Comparison of ENCODE assay signal across 13 cellular contexts in genomic region chr17:61395983-61396585, GRCh38. TPM values are rescaled to one million over a fixed set of nuclear protein-coding genes. Genes with fewer than 3 reads are reported as not detected.
DNase-seq lines count a peak whose midpoint lies in the region; ATAC-seq and TF ChIP-seq lines count a peak whose summit lies in the region.
"Had no signal": no experiment of that assay in that cellular context is flagged by ENCODE, and none has a peak within 500 bp of the region (broad histone marks: within the 10 kb centered on the region; RNA-seq: fewer than 3 reads in every experiment).

No MANE protein-coding gene starts in this region.

- TF ChIP-seq EP300 in stomach (IDR thresholded peaks at IDR 0.05) = no peak

- TF ChIP-seq CTCF in lung (IDR thresholded peaks at IDR 0.05; ENCODE audit: control extremely low read depth, extremely low read depth) (no peak), stomach (IDR thresholded peaks at IDR 0.05) (no peak), body of pancreas (IDR thresholded peaks at IDR 0.05) (no peak)

- H3K4me1 ChIP-seq in HUES64 (ENCODE audit: insufficient read depth, low read length) (peaks cover 5% of the 10 kb centered on the region; the same call in 1 of the 2 replicates), duodenal mucosa (ENCODE audit: control insufficient read depth in 1 of 2, insufficient read depth in 2 of 2, low read length in 2 of 2) (peaks cover 5 to 12% of the 10 kb centered on the region in 2 donors), lung (ENCODE audit: control insufficient read depth in 2 of 2, insufficient read depth in 2 of 2, low read length in 2 of 2) (peaks cover 0 to 8% of the 10 kb centered on the region in 2 donors), stomach (peaks cover 32 to 54% (median 49%) of the 10 kb centered on the region in 4 donors), body of pancreas (peaks cover 45% of the 10 kb centered on the region)
- peaks cover 13% of the 10 kb centered on the region for H3K4me1 ChIP-seq in CD8-positive, alpha-beta memory T cell (ENCODE audit: insufficient read depth, low read length)

- H3K27ac ChIP-seq in HUES64 (ENCODE audit: low read depth, low read length) (no peak overlapping the region), duodenal mucosa (ENCODE audit: low read depth, low read length) (peak overlapping the region; percentile 70), lung (ENCODE audit: low read depth in 1 of 2, low read length in 1 of 2) (peak overlapping the region; percentile 75 to 93), stomach (peak overlapping the region; percentile 78 to 93 (median 84)), body of pancreas (peak overlapping the region in 1 of 4 donors; percentile 55)
- H3K27ac ChIP-seq in CD8-positive, alpha-beta memory T cell (ENCODE audit: low read depth, low read length) = no peak overlapping the region
- H3K27ac ChIP-seq: HL-60 had no signal

- peak overlapping the region in 1 of 8 donors; percentile 31 for H3K27ac Mint-ChIP-seq in CD8-positive, alpha-beta memory T cell
- H3K27ac Mint-ChIP-seq in activated T-cell treated with anti-CD3 and anti-CD28 coated beads, Interleukin-2, amount 50 U/mL, for 72 hours = no peak overlapping the region

- 3% methylated on average over 62 of the region's 63 CpGs for WGBS in HUES64
- 10 to 15% methylated on average over 59 to 63 of the region's 63 CpGs for WGBS in lung, 2 donors
- WGBS in stomach, 5 donors = 3 to 25% (median 8%) methylated on average over 33 to 63 of the region's 63 CpGs; no CpG with 5 or more reads in 1 of the 5 donors
- 8 to 50% methylated on average over 8 to 53 of the region's 63 CpGs for WGBS in body of pancreas, 2 donors

- no peak overlapping the region for H3K4me3 Mint-ChIP-seq in CD8-positive, alpha-beta memory T cell
- H3K4me3 Mint-ChIP-seq in activated T-cell treated with anti-CD3 and anti-CD28 coated beads, Interleukin-2, amount 50 U/mL, for 72 hours = no peak overlapping the region

- no peaks in the 10 kb centered on the region for H3K36me3 ChIP-seq in HUES64 (ENCODE audit: insufficient read depth, low read length)
- H3K36me3 ChIP-seq in duodenal mucosa (ENCODE audit: control insufficient read depth in 1 of 2, insufficient read depth in 2 of 2, low read length in 2 of 2) = no peaks in the 10 kb centered on the region
- no peaks in the 10 kb centered on the region for H3K36me3 ChIP-seq in lung (ENCODE audit: control insufficient read depth in 2 of 2, insufficient read depth in 2 of 2, low read length in 2 of 2)
- H3K36me3 ChIP-seq in stomach = peaks cover 0 to 6% (median 0%) of the 10 kb centered on the region in 4 donors
- no peaks in the 10 kb centered on the region for H3K36me3 ChIP-seq in body of pancreas (replicated peaks in 1 of 2; ENCODE audit: insufficient read depth in 1 of 2, low read depth in 2 of 2)
- H3K36me3 ChIP-seq in CD8-positive, alpha-beta memory T cell (ENCODE audit: insufficient read depth, low read length) = no peaks in the 10 kb centered on the region

- DNase-seq in lung (ENCODE audit: low spot score) (no peak), stomach (no peak), body of pancreas (no peak)
- DNase-seq in CD8-positive, alpha-beta memory T cell = no peak
- DNase-seq in activated T-cell treated with anti-CD3 and anti-CD28 coated beads, Interleukin-2, amount 50 U/mL, for 72 hours = no peak
- DNase-seq: NCI-H1048 had no signal

- CTCF ChIA-PET in CD8-positive, alpha-beta memory T cell (lab: Charles Lee) = interaction anchor here (1.0 to 2.8 kb wide), 2 partner anchors 16 to 17 kb away, joined by 3 to 9 read pairs; no protein-coding TSS in a partner anchor

- peak overlapping the region; percentile 22; the same call in 1 of the 2 replicates for H3K4me3 ChIP-seq in HUES64 (ENCODE audit: low read length)
- no peak overlapping the region for H3K4me3 ChIP-seq in duodenal mucosa (ENCODE audit: low read depth in 1 of 2, low read length in 2 of 2)
- peak overlapping the region; percentile 47 for H3K4me3 ChIP-seq in lung
- H3K4me3 ChIP-seq in stomach = peak overlapping the region; percentile 46 to 75 (median 54)
- H3K4me3 ChIP-seq in body of pancreas = no peak overlapping the region
- no peak overlapping the region for H3K4me3 ChIP-seq in CD8-positive, alpha-beta memory T cell (ENCODE audit: low read length)

- peaks cover 13 to 23% (median 15%) of the 10 kb centered on the region in 3 donors for H3K4me1 Mint-ChIP-seq in CD8-positive, alpha-beta memory T cell
- peaks cover 16% of the 10 kb centered on the region for H3K4me1 Mint-ChIP-seq in activated T-cell treated with anti-CD3 and anti-CD28 coated beads, Interleukin-2, amount 50 U/mL, for 72 hours (ENCODE audit: low read depth)

- H3K27me3 Mint-ChIP-seq in CD8-positive, alpha-beta memory T cell = peaks cover 31 to 37% of the 10 kb centered on the region in 2 donors
- H3K27me3 Mint-ChIP-seq in activated T-cell treated with anti-CD3 and anti-CD28 coated beads, Interleukin-2, amount 50 U/mL, for 72 hours (ENCODE audit: low read depth) = peaks cover 33% of the 10 kb centered on the region

- no peak for ATAC-seq in lung (ENCODE audit: insufficient read depth, low FRiP score)
- ATAC-seq in body of pancreas = no peak
- no peak for ATAC-seq in GM21529 (IDR thresholded peaks at IDR 0.05; ENCODE audit: unreplicated experiment)
- no peak for ATAC-seq in activated T-cell treated with anti-CD3 and anti-CD28 coated beads, Interleukin-2, amount 50 U/mL, for 72 hours (replicated peaks in 1 of 2)

- H3K9ac ChIP-seq in HUES64 (ENCODE audit: low read depth, low read length) = no peak overlapping the region
- no peak overlapping the region for H3K9ac ChIP-seq in duodenal mucosa (ENCODE audit: low read depth in 1 of 2, low read length in 2 of 2)

- peaks cover 87% of the 10 kb centered on the region for H3K27me3 ChIP-seq in HUES64 (ENCODE audit: insufficient read depth, low read length)
- peaks cover 39 to 45% of the 10 kb centered on the region in 2 donors for H3K27me3 ChIP-seq in duodenal mucosa (ENCODE audit: control insufficient read depth in 1 of 2, insufficient read depth in 2 of 2, low read length in 2 of 2)
- no peaks in the 10 kb centered on the region for H3K27me3 ChIP-seq in lung (ENCODE audit: control insufficient read depth, insufficient read depth)
- H3K27me3 ChIP-seq in stomach = peaks cover 32 to 80% (median 54%) of the 10 kb centered on the region in 3 donors
- H3K27me3 ChIP-seq in body of pancreas = peaks cover 0 to 41% of the 10 kb centered on the region in 2 donors
- H3K27me3 ChIP-seq in CD8-positive, alpha-beta memory T cell (ENCODE audit: insufficient read depth, low read length, poor library complexity, severe bottlenecking) = peaks cover 13% of the 10 kb centered on the region

- POLR2A ChIA-PET in CD8-positive, alpha-beta memory T cell (lab: Charles Lee) = no interaction called here

- TF ChIP-seq POLR2A in stomach (IDR thresholded peaks at IDR 0.05) (no peak), body of pancreas (IDR thresholded peaks at IDR 0.05) (no peak)

- peaks cover 0 to 2% (median 0%) of the 10 kb centered on the region in 5 donors for H3K9me3 Mint-ChIP-seq in CD8-positive, alpha-beta memory T cell
- H3K9me3 Mint-ChIP-seq in activated T-cell treated with anti-CD3 and anti-CD28 coated beads, Interleukin-2, amount 50 U/mL, for 72 hours = no peaks in the 10 kb centered on the region

- peaks cover 4 to 6% (median 6%) of the 10 kb centered on the region in 3 donors for H3K36me3 Mint-ChIP-seq in CD8-positive, alpha-beta memory T cell
- peaks cover 0 to 6% of the 10 kb centered on the region in 2 donors for H3K36me3 Mint-ChIP-seq in activated T-cell treated with anti-CD3 and anti-CD28 coated beads, Interleukin-2, amount 50 U/mL, for 72 hours (ENCODE audit: insufficient read depth in 2 of 2)

- H3K9me3 ChIP-seq in HUES64 (ENCODE audit: insufficient read depth, low read depth, low read length) = no peaks in the 10 kb centered on the region
- H3K9me3 ChIP-seq in duodenal mucosa (ENCODE audit: control insufficient read depth in 1 of 2, low read length in 2 of 2) = no peaks in the 10 kb centered on the region
- peaks cover 0 to 2% of the 10 kb centered on the region in 2 donors for H3K9me3 ChIP-seq in lung (ENCODE audit: control insufficient read depth in 2 of 2, insufficient read depth in 1 of 2, low read length in 1 of 2)
- no peaks in the 10 kb centered on the region for H3K9me3 ChIP-seq in stomach
- no peaks in the 10 kb centered on the region for H3K9me3 ChIP-seq in body of pancreas
- no peaks in the 10 kb centered on the region for H3K9me3 ChIP-seq in CD8-positive, alpha-beta memory T cell (ENCODE audit: low read length)

- intact Hi-C loops in stomach (cut with DNase I; ENCODE audit: low total_unique reads) = loop anchor here (10.0 kb wide), 1 partner anchor 411 kb away; no protein-coding TSS in a partner anchor
- intact Hi-C loops in body of pancreas (cut with DNase I) = loop anchor here (10.0 kb wide), 1 partner anchor 671 kb away; no protein-coding TSS in a partner anchor

RNA-seq across cellular contexts. Expression of gene TBX2, which starts 3.6 kb away (rescaled TPM):
- 0.65 TPM for polyA plus RNA-seq in HUES64 (2013, experiment 1 of 2)
- polyA plus RNA-seq in HUES64 (2013, experiment 2 of 2) = 0.38 TPM
- total RNA-seq in lung (100 to 1,000 TPM; 106 to 155 TPM), stomach (10 to 100 TPM in 4 of 5 donors, under 1 TPM in 1; 0.58 to 31.6 (median 22.3) TPM), body of pancreas (1 to 10 TPM; 4.9 to 6.9 TPM)
- polyA plus RNA-seq in lung (10 to 100 TPM; 44.5 to 52.2 TPM), stomach (10 to 100 TPM in 2 of 3 donors, 1 to 10 TPM in 1; 9.4 to 27.0 (median 21.8) TPM)
- total RNA-seq in CD8-positive, alpha-beta memory T cell = under 1 TPM; 0.11 to 0.13 TPM
- not detected for polyA plus RNA-seq in CD8-positive, alpha-beta memory T cell
- under 1 TPM; 0.10 to 0.44 TPM for total RNA-seq in activated T-cell treated with anti-CD3 and anti-CD28 coated beads, Interleukin-2, amount 50 U/mL, for 72 hours
- total RNA-seq: T-helper 2 cell treated with Interferon-gamma antibody and Interleukin-4, amounts not matched to agents 100 ng/mL and 5 ng/mL, for 36 hours had no signal

RNA-seq across cellular contexts. Expression of gene TBX4, which starts 56.1 kb away (rescaled TPM):
- 0.05 TPM for polyA plus RNA-seq in HUES64 (2013, experiment 1 of 2)
- 0.44 TPM for polyA plus RNA-seq in HUES64 (2013, experiment 2 of 2)
- total RNA-seq in lung (10 to 100 TPM; 28.7 to 53.7 TPM), stomach (under 1 TPM in 1 of 5 donors, not detected in 4; 0.73 TPM), body of pancreas (not detected)
- polyA plus RNA-seq in lung (10 to 100 TPM in 1 of 2 donors, 1 to 10 TPM in 1; 6.1 to 15.3 TPM), stomach (under 1 TPM in 1 of 3 donors, not detected in 2; 0.08 TPM)
- not detected for total RNA-seq in CD8-positive, alpha-beta memory T cell
- polyA plus RNA-seq in CD8-positive, alpha-beta memory T cell = not detected
- not detected for total RNA-seq in activated T-cell treated with anti-CD3 and anti-CD28 coated beads, Interleukin-2, amount 50 U/mL, for 72 hours
- total RNA-seq: left lobe of liver; renal cortical epithelial cell; T-helper 2 cell treated with Interferon-gamma antibody and Interleukin-4, amounts not matched to agents 100 ng/mL and 5 ng/mL, for 36 hours had no signal

Comparison
In these comparisons a context has a peak if more than half of its experiments do, and no peak if none do; other contexts are left out.
1. H3K27ac ChIP-seq: peak in duodenal mucosa (single experiment), lung (2 of 2) and stomach (5 of 5); none in HUES64 (single experiment) and CD8-positive, alpha-beta memory T cell (single experiment).
2. H3K4me3 ChIP-seq: peak in HUES64 (single experiment), lung (single experiment) and stomach (4 of 4); none in duodenal mucosa (0 of 2), body of pancreas (0 of 2) and CD8-positive, alpha-beta memory T cell (single experiment).
3. RNA of gene TBX4, which starts 56.1 kb away (total RNA-seq): 28.7 to 53.7 TPM in lung; not detected in activated T-cell treated with anti-CD3 and anti-CD28 coated beads, Interleukin-2, amount 50 U/mL, for 72 hours, 0.73 TPM in stomach, not detected in body of pancreas and not detected in CD8-positive, alpha-beta memory T cell; every median in the first group is over 10 times any median in the second.